In genomic region chr14:96442355-96442754, GRCh38 we compare ENCODE assay signal across 32 cellular contexts. TPM values are rescaled to one million over a fixed set of nuclear protein-coding genes. Genes with fewer than 3 reads are reported as not detected.
"Had no signal": no experiment of that assay in that cellular context is flagged by ENCODE, and none has a peak within 500 bp of the region (broad histone marks: within the 10 kb centered on the region; RNA-seq: fewer than 3 reads in every experiment).

No MANE protein-coding gene starts in this region.

- H3K9me3 ChIP-seq: body of pancreas, esophagus muscularis mucosa, heart left ventricle, right lobe of liver, tibial artery had no signal

- H3K36me3 ChIP-seq: cardiac muscle cell, esophagus muscularis mucosa, heart left ventricle, neural progenitor cell, right lobe of liver, tibial artery, WERI-Rb-1 had no signal

- H3K27me3 ChIP-seq: body of pancreas, cardiac muscle cell, esophagus muscularis mucosa, neural progenitor cell, right lobe of liver had no signal

- DNase-seq: activated CD4-positive, alpha-beta T cell treated with anti-CD3 and anti-CD28 coated beads for 48 hours; activated CD4-positive, alpha-beta T cell treated with anti-CD3 and anti-CD28 coated beads, Interleukin-2, amount 50 U/mL, for 48 hours; activated CD8-positive, alpha-beta memory T cell treated with anti-CD3 and anti-CD28 coated beads for 24 hours; activated effector memory CD4-positive, alpha-beta T cell treated with Interleukin-2 at 50 U/mL for 16 hours; activated naive CD4-positive, alpha-beta T cell treated with anti-CD3 and anti-CD28 coated beads, Interleukin-2, amount 10 ng/mL, durations not matched to agents 7 days and 5 days; activated naive CD8-positive, alpha-beta T cell treated with anti-CD3 and anti-CD28 coated beads, Interleukin-2, amount 10 ng/mL, durations not matched to agents 7 days and 5 days; body of pancreas; cortex of kidney; endodermal cell; foreskin fibroblast; heart left ventricle; hypothalamus; immature natural killer cell; kidney; naive thymus-derived CD4-positive, alpha-beta T cell; occipital lobe; right lobe of liver; stimulated activated CD4-positive, alpha-beta T cell treated with anti-CD3 and anti-CD28 coated beads, Interleukin-1b, Interleukin-23, amount 100 ng/mL, for 48 hours; stimulated activated CD4-positive, alpha-beta T cell treated with anti-CD3 and anti-CD28 coated beads, Interleukin-4, amount 100 ng/mL, for 4 hours; stimulated activated CD8-positive, alpha-beta memory T cell treated with anti-CD3 and anti-CD28 coated beads, Interleukin-4, amount 100 ng/mL, for 48 hours; stimulated activated naive CD8-positive, alpha-beta T cell treated with anti-CD3 and anti-CD28 coated beads, Interleukin-15, amount 100 ng/mL, for 72 hours; T-helper 17 cell; T1000; tibial artery; WERI-Rb-1 had no signal

- H3K4me1 ChIP-seq: esophagus muscularis mucosa, heart left ventricle, neural progenitor cell, right lobe of liver had no signal

- H3K27ac ChIP-seq: body of pancreas, cardiac muscle cell, esophagus muscularis mucosa, heart left ventricle, neural progenitor cell, right lobe of liver, tibial artery, WERI-Rb-1 had no signal

- H3K4me3 ChIP-seq: body of pancreas, cardiac muscle cell, esophagus muscularis mucosa, heart left ventricle, neural progenitor cell, right lobe of liver, smooth muscle cell, tibial artery had no signal

- ATAC-seq: activated CD4-positive, CD25-positive, alpha-beta regulatory T cell treated with anti-CD3 and anti-CD28 coated beads, Interleukin-2, amount 50 U/mL, for 24 hours; body of pancreas; naive thymus-derived CD4-positive, alpha-beta T cell; right lobe of liver; SK-N-SH treated with all-trans-retinoic acid at 6 μM for 48 hours; stimulated activated memory B cell treated with anti-CD40 and anti-IgM and Interleukin-4, amounts not matched to agents 10 μg/mL and 1 μg/mL and 100 μg/mL, for 72 hours; stimulated activated naive CD8-positive, alpha-beta T cell treated with anti-CD3 and anti-CD28 coated beads, Interleukin-15, amount 100 ng/mL, for 72 hours; T-helper 17 cell had no signal

RNA-seq across cellular contexts. Expression of gene AK7, which starts 50.4 kb away (rescaled TPM):
- total RNA-seq: T-helper 17 cell had no signal
